ENCODE assay signal across 8 cellular contexts in the genomic region with DNA sequence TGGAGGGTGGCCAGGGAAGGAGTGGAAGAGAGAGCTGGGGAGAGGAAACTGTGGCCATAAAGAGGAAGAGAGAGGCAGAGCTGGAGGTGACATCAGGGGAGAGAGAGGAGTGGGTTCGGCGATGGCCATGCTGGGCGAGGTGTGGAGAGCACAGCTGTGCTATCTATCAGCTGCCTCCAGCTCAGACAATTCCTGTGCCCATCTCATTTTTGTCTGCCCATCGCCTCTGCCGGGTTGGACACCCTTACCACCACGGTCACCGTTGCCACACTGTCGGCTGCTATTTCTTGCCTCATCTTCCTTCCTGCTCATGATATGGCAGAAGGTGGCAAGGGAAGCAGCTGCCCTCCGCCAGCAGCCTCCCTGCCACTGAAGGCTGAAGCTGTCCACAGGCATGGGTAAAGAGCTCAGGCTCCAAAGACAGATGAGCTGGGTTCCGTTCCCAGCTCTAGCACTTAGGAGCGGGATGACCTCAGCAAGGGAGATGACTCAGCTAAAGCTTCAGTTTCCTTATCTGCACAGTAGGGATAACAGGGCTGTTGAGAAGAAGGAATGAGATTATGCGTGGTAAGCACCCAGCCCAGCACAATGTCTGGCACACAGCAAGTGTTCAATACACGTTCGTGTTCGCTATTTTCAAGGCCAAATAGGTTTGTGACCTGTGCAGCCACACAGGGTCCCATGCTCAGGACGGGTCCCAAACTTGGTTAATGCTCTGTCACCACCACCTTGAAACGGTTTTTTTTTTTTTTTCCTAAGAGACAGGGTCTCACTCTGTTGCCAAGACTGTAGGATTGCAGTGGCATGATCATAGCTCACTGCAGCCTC. TPM values are rescaled to one million over a fixed set of nuclear protein-coding genes. Genes with fewer than 3 reads are reported as not detected.
DNase-seq lines count a peak whose midpoint lies in the region; ATAC-seq and TF ChIP-seq lines count a peak whose summit lies in the region.

No MANE protein-coding gene starts in this region.

- no peaks in the 10 kb centered on the region for H3K9me3 ChIP-seq in sigmoid colon

- intact Hi-C loops in sigmoid colon (cut with DNase I): no loop called here

- DNase-seq in EL (peak; percentile 83), NCI-H82 (lab: John Stamatoyannopoulos, UW) (peak; percentile 59), cardiac fibroblast (ENCODE audit: low read depth in 2 of 2) (peak; percentile 85 to 90), sigmoid colon (no peak), NCI-H524 treated with DMSO at 0.1 percent for 48 hours (lab: John Stamatoyannopoulos, UW) (no peak), NCI-H1436 (lab: John Stamatoyannopoulos, UW) (no peak)
- no peak for DNase-seq in naive thymus-derived CD8-positive, alpha-beta T cell

- no peak for TF ChIP-seq EP300 in sigmoid colon (IDR thresholded peaks at IDR 0.05)

- TF ChIP-seq CTCF in cardiac fibroblast (IDR thresholded peaks at IDR 0.05; ENCODE audit: low read depth, low read length) (no peak), sigmoid colon (IDR thresholded peaks at IDR 0.05) (no peak)

- H3K27me3 ChIP-seq in sigmoid colon: no peaks in the 10 kb centered on the region

- H3K27me3 Mint-ChIP-seq in naive thymus-derived CD8-positive, alpha-beta T cell: no peaks in the 10 kb centered on the region

- H3K36me3 Mint-ChIP-seq in naive thymus-derived CD8-positive, alpha-beta T cell: peaks cover 4 to 93% (median 27%) of the 10 kb centered on the region in 3 donors

- peaks cover 55 to 98% (median 96%) of the 10 kb centered on the region in 4 donors for H3K4me1 Mint-ChIP-seq in naive thymus-derived CD8-positive, alpha-beta T cell

- H3K4me3 ChIP-seq in cardiac fibroblast (replicated peaks in 1 of 2; ENCODE audit: low read depth in 2 of 2, low read length in 2 of 2): no peak overlapping the region
- no peak overlapping the region for H3K4me3 ChIP-seq in sigmoid colon

- no peak for TF ChIP-seq POLR2A in sigmoid colon (IDR thresholded peaks at IDR 0.05)

- ATAC-seq in naive thymus-derived CD8-positive, alpha-beta T cell: no peak
- ATAC-seq in GM18858 (IDR thresholded peaks at IDR 0.05; ENCODE audit: unreplicated experiment): no peak

- 58 to 82% methylated on average over 17 of the region's 17 CpGs for WGBS in sigmoid colon, 2 donors

- H3K4me1 ChIP-seq in sigmoid colon: peaks cover 0 to 27% (median 17%) of the 10 kb centered on the region in 4 donors

- H3K27ac ChIP-seq in sigmoid colon: no peak overlapping the region

- peaks cover 0 to 10% (median 3%) of the 10 kb centered on the region in 4 donors for H3K36me3 ChIP-seq in sigmoid colon

- H3K27ac Mint-ChIP-seq in naive thymus-derived CD8-positive, alpha-beta T cell: peak overlapping the region; percentile 90 to 99 (median 96)

- POLR2A ChIA-PET in naive thymus-derived CD8-positive, alpha-beta T cell (lab: Charles Lee): interaction anchor here (0.8 to 2.9 kb wide), 6 partner anchors 11 to 88 kb away, joined by 3 to 17 read pairs (median 7); no protein-coding TSS in a partner anchor

- H3K4me3 Mint-ChIP-seq in naive thymus-derived CD8-positive, alpha-beta T cell: peak overlapping the region; percentile 61 to 86 (median 80)

- no peaks in the 10 kb centered on the region for H3K9me3 Mint-ChIP-seq in naive thymus-derived CD8-positive, alpha-beta T cell

RNA-seq across cellular contexts. Expression of a gene that starts 21.9 kb away (rescaled TPM):
- 10 to 100 TPM; 61.3 to 73.8 TPM for total RNA-seq in naive thymus-derived CD8-positive, alpha-beta T cell
- polyA plus RNA-seq in naive thymus-derived CD8-positive, alpha-beta T cell: 10 to 100 TPM; 24.4 to 36.8 (median 28.6) TPM
- 10 to 100 TPM; 20.3 to 30.7 (median 28.4) TPM for total RNA-seq in sigmoid colon
- polyA plus RNA-seq in sigmoid colon: 10 to 100 TPM in 2 of 3 donors, 1 to 10 TPM in 1; 4.9 to 14.7 (median 12.6) TPM

Comparison
In these comparisons a context has a peak if more than half of its experiments do, and no peak if none do; other contexts are left out.
1. DNase-seq: peak in EL (single experiment), NCI-H82 (single experiment) and cardiac fibroblast (2 of 2); none in naive thymus-derived CD8-positive, alpha-beta T cell (0 of 10), sigmoid colon (single experiment), NCI-H524 treated with DMSO at 0.1 percent for 48 hours (single experiment) and NCI-H1436 (single experiment).